Comparison of ENCODE assay signal across 27 cellular contexts in the genomic region with DNA sequence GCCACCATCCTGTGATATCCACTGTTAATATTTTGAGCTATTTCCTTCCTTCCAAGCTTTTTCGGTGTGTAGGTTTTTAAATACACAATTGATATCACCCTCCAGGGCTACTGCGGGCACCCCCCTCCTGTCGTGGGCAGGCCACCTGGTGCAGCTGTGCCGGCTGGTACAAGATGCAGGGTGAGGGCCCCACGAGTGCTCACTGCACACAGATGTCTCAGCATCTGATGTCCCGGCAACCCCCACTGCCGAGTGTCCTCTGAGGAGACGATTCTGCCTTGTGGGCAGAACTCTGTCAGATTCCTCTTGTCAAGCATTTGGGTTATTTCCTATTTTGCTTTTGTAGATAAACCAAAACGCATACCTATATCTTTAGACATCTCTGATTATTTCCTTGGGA. TPM values are rescaled to one million over a fixed set of nuclear protein-coding genes. Genes with fewer than 3 reads are reported as not detected.
"Had no signal": no experiment of that assay in that cellular context is flagged by ENCODE, and none has a peak within 500 bp of the region (broad histone marks: within the 10 kb centered on the region; RNA-seq: fewer than 3 reads in every experiment).

No MANE protein-coding gene starts in this region.

- ATAC-seq: foreskin keratinocyte; gastroesophageal sphincter; heart right ventricle; left cardiac atrium; left lung; lower lobe of right lung; natural killer cell treated with Interleukin-12 subunit alpha and Interleukin-12 subunit beta and Interleukin-15 and Interleukin-18, amount 100 ng/mL, for 72 hours; pancreas; right lobe of liver; stimulated activated naive B cell treated with anti-CD40 and anti-IgM and Interleukin-4, amounts not matched to agents 10 μg/mL and 1 μg/mL and 100 μg/mL, for 72 hours had no signal

- DNase-seq: dermis blood vessel endothelial cell; effector memory CD4-positive, alpha-beta T cell; foreskin keratinocyte; heart right ventricle; hippocampal formation; left cardiac atrium; left lung; lower lobe of right lung; pancreas; retina; right lobe of liver; small intestine; stimulated activated CD4-positive, alpha-beta T cell treated with anti-CD3 and anti-CD28 coated beads, Interleukin-15, amount 100 ng/mL, for 24 hours; stimulated activated CD4-positive, alpha-beta T cell treated with anti-CD3 and anti-CD28 coated beads, Interleukin-2, amount 100 ng/mL, for 48 hours; stimulated activated naive B cell treated with anti-CD40 and anti-IgM and Interleukin-4, amounts not matched to agents 10 μg/mL and 1 μg/mL and 100 μg/mL, for 72 hours; uterus had no signal

- H3K4me3 ChIP-seq: coronary artery, esophagus muscularis mucosa, gastroesophageal sphincter, heart right ventricle, left lung, lower lobe of right lung, pancreas, right lobe of liver, thoracic aorta, tibial nerve, upper lobe of left lung, uterus had no signal

- H3K27ac ChIP-seq: coronary artery, esophagus muscularis mucosa, foreskin keratinocyte, gastroesophageal sphincter, heart right ventricle, left lung, lower lobe of right lung, neutrophil, pancreas, right lobe of liver, thoracic aorta, tibial nerve, upper lobe of left lung, uterus had no signal

- H3K36me3 ChIP-seq: esophagus muscularis mucosa, gastroesophageal sphincter, heart right ventricle, left lung, lower lobe of right lung, neutrophil, pancreas, right lobe of liver, thoracic aorta, tibial nerve, upper lobe of left lung, uterus had no signal

- H3K4me1 Mint-ChIP-seq: stimulated activated naive B cell treated with anti-CD40 and anti-IgM and Interleukin-4, amounts not matched to agents 10 μg/mL and 1 μg/mL and 100 μg/mL, for 72 hours had no signal

- H3K4me3 Mint-ChIP-seq: natural killer cell treated with Interleukin-12 subunit alpha and Interleukin-12 subunit beta and Interleukin-15 and Interleukin-18, amount 100 ng/mL, for 72 hours; neural crest cell; stimulated activated naive B cell treated with anti-CD40 and anti-IgM and Interleukin-4, amounts not matched to agents 10 μg/mL and 1 μg/mL and 100 μg/mL, for 72 hours; stimulated activated naive CD8-positive, alpha-beta T cell treated with anti-CD3 and anti-CD28 coated beads, Interleukin-15, Interleukin-2, amounts not matched to agents 100 ng/mL and 50 ng/mL, for 24 hours had no signal

- H3K9me3 Mint-ChIP-seq: natural killer cell treated with Interleukin-12 subunit alpha and Interleukin-12 subunit beta and Interleukin-15 and Interleukin-18, amount 100 ng/mL, for 72 hours; neural crest cell; stimulated activated naive CD8-positive, alpha-beta T cell treated with anti-CD3 and anti-CD28 coated beads, Interleukin-15, Interleukin-2, amounts not matched to agents 100 ng/mL and 50 ng/mL, for 24 hours had no signal

- H3K27ac Mint-ChIP-seq: natural killer cell treated with Interleukin-12 subunit alpha and Interleukin-12 subunit beta and Interleukin-15 and Interleukin-18, amount 100 ng/mL, for 72 hours; stimulated activated naive B cell treated with anti-CD40 and anti-IgM and Interleukin-4, amounts not matched to agents 10 μg/mL and 1 μg/mL and 100 μg/mL, for 72 hours; stimulated activated naive CD8-positive, alpha-beta T cell treated with anti-CD3 and anti-CD28 coated beads, Interleukin-15, Interleukin-2, amounts not matched to agents 100 ng/mL and 50 ng/mL, for 24 hours had no signal

- H3K36me3 Mint-ChIP-seq: natural killer cell treated with Interleukin-12 subunit alpha and Interleukin-12 subunit beta and Interleukin-15 and Interleukin-18, amount 100 ng/mL, for 72 hours had no signal

- H3K4me1 ChIP-seq: esophagus muscularis mucosa, foreskin keratinocyte, gastroesophageal sphincter, heart right ventricle, left lung, lower lobe of right lung, pancreas, right lobe of liver, tibial nerve, upper lobe of left lung, uterus had no signal

- H3K27me3 ChIP-seq: foreskin keratinocyte, pancreas, right lobe of liver, tibial nerve, upper lobe of left lung, uterus had no signal

- H3K9me3 ChIP-seq: left lung, neutrophil, pancreas, right lobe of liver, upper lobe of left lung, uterus had no signal

RNA-seq across cellular contexts. Expression of a gene that starts 25.1 kb away (rescaled TPM):
- total RNA-seq: omental fat pad, right lobe of liver had no signal
